ENCODE assay signal across 1 cellular context in genomic region chr19:41915248-41916032, GRCh38.
TF ChIP-seq lines count a peak whose summit lies in the region.

No MANE protein-coding gene starts in this region.

TF ChIP-seq in A549, 52 proteins besides CTCF, POLR2A, EP300 and RAD21:
- TF ChIP-seq ELK1 (IDR thresholded peaks at IDR 0.05; ENCODE audit: low read depth, low read length), result no peak
- TF ChIP-seq ZFP36 (IDR thresholded peaks at IDR 0.05; ENCODE audit: borderline replicate concordance, partially characterized antibody), result peak; percentile 18
